ENCODE assay signal across 18 cellular contexts in genomic region chr1:48679868-48680267, GRCh38.
"Had no signal": no experiment of that assay in that cellular context is flagged by ENCODE, and none has a peak within 500 bp of the region (broad histone marks: within the 10 kb centered on the region; RNA-seq: fewer than 3 reads in every experiment).

No MANE protein-coding gene starts in this region.

- H3K4me2 ChIP-seq: smooth muscle cell had no signal

- H3K27me3 ChIP-seq: testis, upper lobe of left lung had no signal

- H3K4me1 ChIP-seq: heart left ventricle, lower lobe of right lung, testis had no signal

- ATAC-seq: heart left ventricle; left cardiac atrium; lower lobe of right lung; sciatic nerve; stimulated activated naive B cell treated with anti-CD40 and anti-IgM and Interleukin-4, amounts not matched to agents 10 μg/mL and 1 μg/mL and 100 μg/mL, for 72 hours had no signal

- H3K9me3 ChIP-seq: heart left ventricle, lower lobe of right lung, mucosa of descending colon, testis, upper lobe of left lung had no signal

- H3K27ac ChIP-seq: heart left ventricle, lower lobe of right lung, testis, upper lobe of left lung had no signal

- DNase-seq: activated CD8-positive, alpha-beta memory T cell treated with anti-CD3 and anti-CD28 coated beads, Interleukin-2, amount 50 U/mL, for 48 hours; activated naive CD4-positive, alpha-beta T cell treated with Interleukin-2 at 50 U/mL for 16 hours; activated naive CD8-positive, alpha-beta T cell treated with anti-CD3 and anti-CD28 coated beads for 36 hours; activated T-cell treated with anti-CD3 and anti-CD28 coated beads, Interleukin-2, amount 50 U/mL, for 48 hours; amniotic stem cell; effector CD4-positive, alpha-beta T cell; heart left ventricle; left cardiac atrium; lower lobe of right lung; mucosa of descending colon; occipital lobe; stimulated activated CD4-positive, alpha-beta T cell treated with anti-CD3 and anti-CD28 coated beads, Interleukin-15, amount 100 ng/mL, for 24 hours; stimulated activated naive B cell treated with anti-CD40 and anti-IgM and Interleukin-4, amounts not matched to agents 10 μg/mL and 1 μg/mL and 100 μg/mL, for 72 hours; T-helper 9 cell; testis had no signal

- H3K36me3 ChIP-seq: heart left ventricle, lower lobe of right lung, upper lobe of left lung had no signal

- H3K4me3 ChIP-seq: heart left ventricle, lower lobe of right lung, mucosa of descending colon, smooth muscle cell, testis, upper lobe of left lung had no signal
